23 cellular contexts compared by ENCODE assay signal in the genomic region with DNA sequence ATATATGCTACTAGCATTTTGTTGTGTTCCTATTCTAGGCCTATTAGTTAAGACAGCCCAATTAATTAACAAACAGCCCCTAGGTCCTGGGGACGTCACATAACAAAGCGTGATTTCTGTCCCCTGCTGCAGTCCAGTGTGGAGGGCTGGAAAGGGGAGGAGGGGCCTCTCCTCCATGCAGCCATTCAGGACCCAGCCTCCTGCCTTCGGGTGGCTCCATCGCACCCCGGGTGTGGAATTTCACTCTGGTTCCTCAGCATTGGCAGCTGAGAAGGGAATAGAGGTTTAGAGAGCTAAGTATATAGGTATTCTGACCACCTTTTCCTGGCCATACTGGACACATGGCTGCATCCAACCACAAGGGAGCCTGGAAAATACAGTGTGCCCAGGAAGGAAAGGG. TPM values are rescaled to one million over a fixed set of nuclear protein-coding genes. Genes with fewer than 3 reads are reported as not detected.
"Had no signal": no experiment of that assay in that cellular context is flagged by ENCODE, and none has a peak within 500 bp of the region (broad histone marks: within the 10 kb centered on the region; RNA-seq: fewer than 3 reads in every experiment).

No MANE protein-coding gene starts in this region.

- H3K9me3 Mint-ChIP-seq: IgD-negative memory B cell had no signal

- H3K36me3 Mint-ChIP-seq: IgD-negative memory B cell had no signal

- H3K4me3 ChIP-seq: K562 had no signal

- DNase-seq: Kasumi-1, MM.1S, NCI-H1092 treated with DMSO at 0.1 percent for 48 hours, NCI-H1436, NCI-H187, NCI-H2029, NCI-H2081 treated with DMSO at 0.1 percent for 48 hours, NCI-H2171, NCI-H226, NCI-H446, NCI-H510A, NCI-H524 treated with DMSO at 0.1 percent for 48 hours, NCI-H69, NCI-H774, RPMI8226, SHP77, SK-N-SH had no signal

- H3K4me3 Mint-ChIP-seq: IgD-negative memory B cell had no signal

- H3K9me3 ChIP-seq: SK-N-SH had no signal

- H3K27ac Mint-ChIP-seq: IgD-negative memory B cell had no signal

- H3K27ac ChIP-seq: HL-60, KMS-11 had no signal

- H3K4me2 ChIP-seq: KMS-11, SK-N-SH had no signal

- H3K9me2 ChIP-seq: SK-N-SH had no signal

- H3K9ac ChIP-seq: KMS-11, SK-N-SH had no signal

- ATAC-seq: K562 had no signal

RNA-seq across cellular contexts. Expression of a gene that starts 42.4 kb away (rescaled TPM):
- total RNA-seq: K562, M059J, SK-MEL-5 had no signal
- polyA plus RNA-seq: IgD-negative memory B cell, K562, SK-N-SH had no signal

RNA-seq across cellular contexts. Expression of a gene that starts 49.0 kb away (rescaled TPM):
- total RNA-seq: K562, M059J, SK-MEL-5 had no signal
- polyA plus RNA-seq: IgD-negative memory B cell, K562, SK-N-SH had no signal
